19 cellular contexts compared by ENCODE assay signal in the genomic region with DNA sequence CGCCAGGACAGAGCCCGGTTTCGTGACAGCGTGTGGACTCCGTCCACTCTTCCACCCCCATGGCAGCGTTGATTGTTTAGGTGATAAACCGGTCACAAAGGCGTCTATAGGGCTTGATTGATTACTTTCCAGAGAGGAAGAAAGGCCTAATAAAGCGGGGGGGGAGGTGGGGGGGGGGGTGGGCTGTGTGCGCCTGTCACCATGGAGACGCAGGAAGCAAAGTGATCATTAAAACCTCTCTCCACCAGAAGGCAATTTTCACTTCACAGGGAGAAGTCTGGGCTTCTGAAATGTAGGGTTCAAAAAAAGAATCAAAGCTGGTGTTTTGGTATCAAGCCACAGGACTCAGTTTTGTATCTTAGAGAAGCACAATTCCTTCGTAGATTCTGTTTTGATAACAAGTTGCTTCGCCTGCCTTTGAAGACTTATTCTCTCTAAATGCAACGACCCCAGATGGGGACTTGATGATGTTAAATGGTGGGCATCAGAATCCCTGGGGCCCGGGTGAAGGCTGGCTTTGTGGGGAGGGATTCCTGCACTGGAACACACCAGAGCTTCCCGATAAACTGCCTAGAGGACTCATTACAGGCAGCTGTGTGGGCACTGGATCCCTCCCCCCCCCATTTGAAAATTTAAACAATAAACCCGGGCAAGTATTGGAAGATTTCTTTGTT. TPM values are rescaled to one million over a fixed set of nuclear protein-coding genes. Genes with fewer than 3 reads are reported as not detected.
DNase-seq lines count a peak whose midpoint lies in the region; ATAC-seq and TF ChIP-seq lines count a peak whose summit lies in the region.
"Had no signal": no experiment of that assay in that cellular context is flagged by ENCODE, and none has a peak within 500 bp of the region (broad histone marks: within the 10 kb centered on the region; RNA-seq: fewer than 3 reads in every experiment).

No MANE protein-coding gene starts in this region.

- H3K36me3 ChIP-seq in left ventricle myocardium inferior (no peaks in the 10 kb centered on the region), right atrium auricular region (no peaks in the 10 kb centered on the region), endodermal cell (ENCODE audit: control insufficient read depth, insufficient read depth, low read length) (no peaks in the 10 kb centered on the region), gastroesophageal sphincter (no peaks in the 10 kb centered on the region), brain microvascular endothelial cell (replicated peaks) (no peaks in the 10 kb centered on the region)
- H3K36me3 ChIP-seq: SJCRH30, uterus had no signal

- H3K27me3 Mint-ChIP-seq in endodermal cell (ENCODE audit: insufficient read depth): peaks cover 95% of the 10 kb centered on the region

- 66 to 79% methylated on average over 3 to 14 of the region's 17 CpGs for WGBS in endodermal cell (ENCODE audit: insufficient coverage in 1 of 2, insufficient read length in 1 of 2), 2 experiments
- 42 to 51% methylated on average over 7 to 8 of the region's 17 CpGs for WGBS in gastroesophageal sphincter (ENCODE audit: low coverage in 1 of 2), 2 donors

- no peak for TF ChIP-seq CTCF in left ventricle myocardium inferior (IDR thresholded peaks at IDR 0.05; ENCODE audit: borderline replicate concordance)
- no peak for TF ChIP-seq CTCF in right atrium auricular region (IDR thresholded peaks at IDR 0.05)
- no peak for TF ChIP-seq CTCF in endodermal cell (conservative IDR thresholded peaks at IDR 0.05)
- no peak for TF ChIP-seq CTCF in gastroesophageal sphincter (IDR thresholded peaks at IDR 0.05)
- TF ChIP-seq CTCF in brain microvascular endothelial cell (IDR thresholded peaks at IDR 0.05; ENCODE audit: low read depth, low read length, missing control alignments): no peak

- TF ChIP-seq POLR2A in gastroesophageal sphincter (IDR thresholded peaks at IDR 0.05): no peak

- ATAC-seq in gastroesophageal sphincter: no peak
- ATAC-seq: activated T-helper 17 cell treated with anti-CD3 and anti-CD28 coated beads, Interleukin-2, amount 50 U/mL, for 72 hours; PC-3; stimulated activated naive CD8-positive, alpha-beta T cell treated with anti-CD3 and anti-CD28 coated beads, Interleukin-15, amount 100 ng/mL, for 72 hours had no signal

- H3K27ac ChIP-seq in left ventricle myocardium inferior (replicated peaks): no peak overlapping the region
- H3K27ac ChIP-seq in right atrium auricular region: no peak overlapping the region
- peak overlapping the region; percentile 88 for H3K27ac ChIP-seq in endodermal cell (ENCODE audit: low read depth, low read length)
- H3K27ac ChIP-seq in temporal lobe (ENCODE audit: low read depth, low read length): peak overlapping the region; percentile 91
- peak overlapping the region in 1 of 4 donors; percentile 30 for H3K27ac ChIP-seq in gastroesophageal sphincter
- H3K27ac ChIP-seq in brain microvascular endothelial cell: no peak overlapping the region
- H3K27ac ChIP-seq: C4-2B, SJCRH30, uterus had no signal

- no peaks in the 10 kb centered on the region for H3K9me3 ChIP-seq in left ventricle myocardium inferior (replicated peaks)
- H3K9me3 ChIP-seq in right atrium auricular region: no peaks in the 10 kb centered on the region
- peaks cover 4% of the 10 kb centered on the region for H3K9me3 ChIP-seq in endodermal cell (ENCODE audit: control insufficient read depth, low read length)
- H3K9me3 ChIP-seq in gastroesophageal sphincter: no peaks in the 10 kb centered on the region
- H3K9me3 ChIP-seq: SJCRH30, uterus had no signal

- H3K9me3 Mint-ChIP-seq in endodermal cell: no peaks in the 10 kb centered on the region
- H3K9me3 Mint-ChIP-seq: activated T-helper 17 cell treated with anti-CD3 and anti-CD28 coated beads, Interleukin-2, amount 50 U/mL, for 72 hours; stimulated activated naive CD8-positive, alpha-beta T cell treated with anti-CD3 and anti-CD28 coated beads, Interleukin-15, amount 100 ng/mL, for 72 hours; T-helper 2 cell treated with Interferon-gamma antibody and Interleukin-4, amounts not matched to agents 5 μg/mL and 100 μg/mL, for 36 hours had no signal

- H3K4me3 ChIP-seq in left ventricle myocardium inferior: peak overlapping the region; percentile 65
- peak overlapping the region in 1 of 2 donors; percentile 49 for H3K4me3 ChIP-seq in right atrium auricular region
- no peak overlapping the region for H3K4me3 ChIP-seq in endodermal cell (ENCODE audit: low read length)
- peak overlapping the region in 1 of 2 donors; percentile 40 for H3K4me3 ChIP-seq in gastroesophageal sphincter
- H3K4me3 ChIP-seq in brain microvascular endothelial cell (ENCODE audit: low read depth, low read length): no peak overlapping the region
- H3K4me3 ChIP-seq: SJCRH30, uterus had no signal

- in situ Hi-C loops in brain microvascular endothelial cell (cut with HindIII; ENCODE audit: low pct_ligation_motif_present, low sequenced_read_pairs): no loop called here

- H3K4me1 ChIP-seq in left ventricle myocardium inferior (peaks cover 15% of the 10 kb centered on the region), right atrium auricular region (peaks cover 0 to 15% of the 10 kb centered on the region in 2 donors), endodermal cell (ENCODE audit: control insufficient read depth, insufficient read depth, low read length) (no peaks in the 10 kb centered on the region), gastroesophageal sphincter (peaks cover 0 to 19% (median 8%) of the 10 kb centered on the region in 3 donors)
- H3K4me1 ChIP-seq: SJCRH30, uterus had no signal

- no peak for TF ChIP-seq EP300 in gastroesophageal sphincter (IDR thresholded peaks at IDR 0.05)

- H3K27me3 ChIP-seq in left ventricle myocardium inferior (ENCODE audit: low read depth) (peaks cover 98% of the 10 kb centered on the region), right atrium auricular region (peaks cover 0 to 5% of the 10 kb centered on the region in 2 donors), endodermal cell (ENCODE audit: control insufficient read depth, insufficient read depth, low read length, poor library complexity, severe bottlenecking) (peaks cover 78% of the 10 kb centered on the region), gastroesophageal sphincter (peaks cover 99% of the 10 kb centered on the region), brain microvascular endothelial cell (replicated peaks) (peaks cover 7% of the 10 kb centered on the region)

- peak overlapping the region; percentile 23 for H3K4me3 Mint-ChIP-seq in endodermal cell
- H3K4me3 Mint-ChIP-seq: activated T-helper 17 cell treated with anti-CD3 and anti-CD28 coated beads, Interleukin-2, amount 50 U/mL, for 72 hours; T-helper 2 cell treated with Interferon-gamma antibody and Interleukin-4, amounts not matched to agents 5 μg/mL and 100 μg/mL, for 36 hours had no signal

- intact Hi-C loops in left ventricle myocardium inferior (cut with micrococcal nuclease): no loop called here

- DNase-seq in left ventricle myocardium inferior: no peak
- DNase-seq in right atrium auricular region (ENCODE audit: low spot score): no peak
- DNase-seq in endodermal cell: no peak
- peak; percentile 49 for DNase-seq in midbrain (lab: John Stamatoyannopoulos, UW)
- DNase-seq in OCI-M2 (lab: John Stamatoyannopoulos, UW; ENCODE audit: unreplicated experiment): no peak
- DNase-seq in brain microvascular endothelial cell: no peak
- DNase-seq: activated CD4-positive, CD25-positive, alpha-beta regulatory T cell treated with anti-CD3 and anti-CD28 coated beads, Interleukin-2, amount 50 U/mL, for 72 hours; DND-41; effector CD8-positive, alpha-beta T cell; NCI-H510A treated with DMSO at 0.1 percent for 48 hours; PC-3; SJCRH30; stimulated activated naive CD8-positive, alpha-beta T cell treated with anti-CD3 and anti-CD28 coated beads, Interleukin-15, amount 100 ng/mL, for 72 hours; uterus had no signal

- no peak overlapping the region for H3K27ac Mint-ChIP-seq in endodermal cell
- H3K27ac Mint-ChIP-seq: activated T-helper 17 cell treated with anti-CD3 and anti-CD28 coated beads, Interleukin-2, amount 50 U/mL, for 72 hours; stimulated activated naive CD8-positive, alpha-beta T cell treated with anti-CD3 and anti-CD28 coated beads, Interleukin-15, amount 100 ng/mL, for 72 hours; T-helper 2 cell treated with Interferon-gamma antibody and Interleukin-4, amounts not matched to agents 5 μg/mL and 100 μg/mL, for 36 hours had no signal

- H3K4me1 Mint-ChIP-seq in endodermal cell: no peaks in the 10 kb centered on the region
- H3K4me1 Mint-ChIP-seq: activated T-helper 17 cell treated with anti-CD3 and anti-CD28 coated beads, Interleukin-2, amount 50 U/mL, for 72 hours; stimulated activated naive CD8-positive, alpha-beta T cell treated with anti-CD3 and anti-CD28 coated beads, Interleukin-15, amount 100 ng/mL, for 72 hours had no signal

- no peaks in the 10 kb centered on the region for H3K36me3 Mint-ChIP-seq in endodermal cell (ENCODE audit: low read depth)

- no peak overlapping the region for H3K9ac ChIP-seq in endodermal cell (ENCODE audit: extremely low read depth, low read length, poor library complexity, severe bottlenecking)

RNA-seq across cellular contexts. Expression of a gene that starts 1.5 kb away (rescaled TPM):
- 4.3 TPM for total RNA-seq in left ventricle myocardium inferior
- total RNA-seq in right atrium auricular region: 10 to 100 TPM in 1 of 2 donors, under 1 TPM in 1; 0.86 to 24.2 TPM
- under 1 TPM in 1 of 2 donors, not detected in 1; 0.13 TPM for total RNA-seq in endodermal cell
- 6.1 TPM for polyA plus RNA-seq in endodermal cell (2013, experiment 1 of 2)
- polyA plus RNA-seq in endodermal cell (2013, experiment 2 of 2): 7.1 TPM
- 31.0 TPM for total RNA-seq in temporal lobe
- under 1 TPM in 3 of 4 donors, not detected in 1; 0.54 to 0.81 (median 0.59) TPM for total RNA-seq in gastroesophageal sphincter
- total RNA-seq: activated T-helper 17 cell treated with anti-CD3 and anti-CD28 coated beads, Interleukin-2, amount 50 U/mL, for 72 hours; SJCRH30 had no signal

Comparison
In these comparisons a context has a peak if more than half of its experiments do, and no peak if none do; other contexts are left out.
1. H3K27ac ChIP-seq: peak in endodermal cell (single experiment) and temporal lobe (single experiment); none in left ventricle myocardium inferior (single experiment), right atrium auricular region (0 of 2) and brain microvascular endothelial cell (single experiment).